Comparison of ENCODE assay signal across 1 cellular context in the genomic region with DNA sequence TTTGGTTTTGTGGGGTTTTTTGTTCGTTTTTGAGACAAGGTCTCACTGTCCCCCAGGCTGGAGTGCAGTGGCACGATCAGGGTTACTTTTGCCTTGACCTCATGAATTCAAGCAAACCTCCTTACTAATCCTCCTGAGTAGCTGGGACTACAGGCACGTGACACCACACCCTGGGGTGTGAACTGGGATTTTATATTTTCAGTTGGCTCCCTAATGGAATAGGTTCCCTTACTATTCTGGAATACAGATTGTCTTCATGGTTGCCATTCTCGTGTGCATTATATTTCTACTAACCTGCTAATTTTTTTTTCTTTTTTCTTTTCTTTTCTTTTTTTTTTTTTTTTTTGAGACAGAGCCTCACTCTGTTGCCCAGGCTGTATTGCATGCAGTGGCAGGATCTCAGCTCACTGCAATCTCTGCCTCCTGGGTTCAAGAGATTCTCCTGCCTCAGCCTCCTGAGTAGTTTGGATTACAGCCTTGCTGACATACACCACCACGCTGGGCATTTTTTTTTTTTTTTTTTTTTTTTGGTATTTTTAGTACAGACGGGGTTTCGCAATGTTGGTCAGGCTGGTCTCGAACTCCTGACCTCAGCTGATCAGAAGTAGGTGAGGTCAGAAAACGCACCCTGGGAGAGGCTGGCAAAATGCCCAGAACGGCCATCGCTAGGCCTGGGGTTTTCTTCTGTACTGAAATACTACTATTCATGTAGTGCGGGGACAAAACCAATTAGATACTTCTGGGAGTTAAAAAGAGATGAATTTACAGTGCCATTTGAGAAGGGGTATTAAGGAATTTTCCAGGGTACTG.
TF ChIP-seq lines count a peak whose summit lies in the region.

No MANE protein-coding gene starts in this region.

TF ChIP-seq in HEK293, 187 proteins besides CTCF, POLR2A, EP300 and RAD21 (continued from another document):
- peak; percentile 92 for TF ChIP-seq GLIS1 (tag by site-specific recombination; IDR thresholded peaks at IDR 0.05)
- TF ChIP-seq, protein P1, sequence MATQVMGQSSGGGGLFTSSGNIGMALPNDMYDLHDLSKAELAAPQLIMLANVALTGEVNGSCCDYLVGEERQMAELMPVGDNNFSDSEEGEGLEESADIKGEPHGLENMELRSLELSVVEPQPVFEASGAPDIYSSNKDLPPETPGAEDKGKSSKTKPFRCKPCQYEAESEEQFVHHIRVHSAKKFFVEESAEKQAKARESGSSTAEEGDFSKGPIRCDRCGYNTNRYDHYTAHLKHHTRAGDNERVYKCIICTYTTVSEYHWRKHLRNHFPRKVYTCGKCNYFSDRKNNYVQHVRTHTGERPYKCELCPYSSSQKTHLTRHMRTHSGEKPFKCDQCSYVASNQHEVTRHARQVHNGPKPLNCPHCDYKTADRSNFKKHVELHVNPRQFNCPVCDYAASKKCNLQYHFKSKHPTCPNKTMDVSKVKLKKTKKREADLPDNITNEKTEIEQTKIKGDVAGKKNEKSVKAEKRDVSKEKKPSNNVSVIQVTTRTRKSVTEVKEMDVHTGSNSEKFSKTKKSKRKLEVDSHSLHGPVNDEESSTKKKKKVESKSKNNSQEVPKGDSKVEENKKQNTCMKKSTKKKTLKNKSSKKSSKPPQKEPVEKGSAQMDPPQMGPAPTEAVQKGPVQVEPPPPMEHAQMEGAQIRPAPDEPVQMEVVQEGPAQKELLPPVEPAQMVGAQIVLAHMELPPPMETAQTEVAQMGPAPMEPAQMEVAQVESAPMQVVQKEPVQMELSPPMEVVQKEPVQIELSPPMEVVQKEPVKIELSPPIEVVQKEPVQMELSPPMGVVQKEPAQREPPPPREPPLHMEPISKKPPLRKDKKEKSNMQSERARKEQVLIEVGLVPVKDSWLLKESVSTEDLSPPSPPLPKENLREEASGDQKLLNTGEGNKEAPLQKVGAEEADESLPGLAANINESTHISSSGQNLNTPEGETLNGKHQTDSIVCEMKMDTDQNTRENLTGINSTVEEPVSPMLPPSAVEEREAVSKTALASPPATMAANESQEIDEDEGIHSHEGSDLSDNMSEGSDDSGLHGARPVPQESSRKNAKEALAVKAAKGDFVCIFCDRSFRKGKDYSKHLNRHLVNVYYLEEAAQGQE (tag by site-specific recombination; IDR thresholded peaks at IDR 0.05) = 0 out of 2 replicates have a peak, but pooled peaks have one; percentile 22
- TF ChIP-seq, protein P2, sequence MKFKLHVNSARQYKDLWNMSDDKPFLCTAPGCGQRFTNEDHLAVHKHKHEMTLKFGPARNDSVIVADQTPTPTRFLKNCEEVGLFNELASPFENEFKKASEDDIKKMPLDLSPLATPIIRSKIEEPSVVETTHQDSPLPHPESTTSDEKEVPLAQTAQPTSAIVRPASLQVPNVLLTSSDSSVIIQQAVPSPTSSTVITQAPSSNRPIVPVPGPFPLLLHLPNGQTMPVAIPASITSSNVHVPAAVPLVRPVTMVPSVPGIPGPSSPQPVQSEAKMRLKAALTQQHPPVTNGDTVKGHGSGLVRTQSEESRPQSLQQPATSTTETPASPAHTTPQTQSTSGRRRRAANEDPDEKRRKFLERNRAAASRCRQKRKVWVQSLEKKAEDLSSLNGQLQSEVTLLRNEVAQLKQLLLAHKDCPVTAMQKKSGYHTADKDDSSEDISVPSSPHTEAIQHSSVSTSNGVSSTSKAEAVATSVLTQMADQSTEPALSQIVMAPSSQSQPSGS (tag by site-specific recombination; IDR thresholded peaks at IDR 0.05; ENCODE audit: low read depth) = peak; percentile 61; the same call in 1 of the 2 replicates
- TF ChIP-seq ZNF558 (tag by site-specific recombination; IDR thresholded peaks at IDR 0.05) = 0 out of 2 replicates have a peak, but pooled peaks have one; percentile 48
- TF ChIP-seq ZNF391 (tag by site-specific recombination; IDR thresholded peaks at IDR 0.05; ENCODE audit: borderline replicate concordance, low read depth) = 0 out of 2 replicates have a peak, but pooled peaks have one; percentile 57
- TF ChIP-seq ZNF629 (tag by site-specific recombination; IDR thresholded peaks at IDR 0.05) = peak; percentile 94
- TF ChIP-seq ZXDB (tag by site-specific recombination; IDR thresholded peaks at IDR 0.05) = peak; percentile 60
- TF ChIP-seq ZNF785 (tag by site-specific recombination; IDR thresholded peaks at IDR 0.05) = peak; percentile 52; the same call in 1 of the 2 replicates
- TF ChIP-seq WT1 (tag by site-specific recombination; IDR thresholded peaks at IDR 0.05) = peak; percentile 19; the same call in 1 of the 2 replicates
- TF ChIP-seq ZNF660 (tag by site-specific recombination; IDR thresholded peaks at IDR 0.05) = peak; percentile 56; the same call in 1 of the 2 replicates
- peak; percentile 81 for TF ChIP-seq ZBTB17 (tag by site-specific recombination; IDR thresholded peaks at IDR 0.05)
- peak; percentile 52; the same call in 1 of the 2 replicates for TF ChIP-seq KLF8 (tag by site-specific recombination; IDR thresholded peaks at IDR 0.05)
- peak; percentile 27; the same call in 1 of the 2 replicates for TF ChIP-seq ZNF600 (tag by site-specific recombination; IDR thresholded peaks at IDR 0.05)
- TF ChIP-seq, protein P3, sequence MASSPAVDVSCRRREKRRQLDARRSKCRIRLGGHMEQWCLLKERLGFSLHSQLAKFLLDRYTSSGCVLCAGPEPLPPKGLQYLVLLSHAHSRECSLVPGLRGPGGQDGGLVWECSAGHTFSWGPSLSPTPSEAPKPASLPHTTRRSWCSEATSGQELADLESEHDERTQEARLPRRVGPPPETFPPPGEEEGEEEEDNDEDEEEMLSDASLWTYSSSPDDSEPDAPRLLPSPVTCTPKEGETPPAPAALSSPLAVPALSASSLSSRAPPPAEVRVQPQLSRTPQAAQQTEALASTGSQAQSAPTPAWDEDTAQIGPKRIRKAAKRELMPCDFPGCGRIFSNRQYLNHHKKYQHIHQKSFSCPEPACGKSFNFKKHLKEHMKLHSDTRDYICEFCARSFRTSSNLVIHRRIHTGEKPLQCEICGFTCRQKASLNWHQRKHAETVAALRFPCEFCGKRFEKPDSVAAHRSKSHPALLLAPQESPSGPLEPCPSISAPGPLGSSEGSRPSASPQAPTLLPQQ (tag by site-specific recombination; IDR thresholded peaks at IDR 0.05) = peak; percentile 46; the same call in 1 of the 2 replicates
- peak; percentile 90 for TF ChIP-seq ZNF664 (tag by site-specific recombination; IDR thresholded peaks at IDR 0.05)
- 0 out of 2 replicates have a peak, but pooled peaks have one; percentile 26 for TF ChIP-seq ZNF623 (tag by site-specific recombination; IDR thresholded peaks at IDR 0.05)
- TF ChIP-seq, protein P4, sequence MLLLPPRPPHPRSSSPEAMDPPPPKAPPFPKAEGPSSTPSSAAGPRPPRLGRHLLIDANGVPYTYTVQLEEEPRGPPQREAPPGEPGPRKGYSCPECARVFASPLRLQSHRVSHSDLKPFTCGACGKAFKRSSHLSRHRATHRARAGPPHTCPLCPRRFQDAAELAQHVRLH (tag by site-specific recombination; IDR thresholded peaks at IDR 0.05) = peak; percentile 95
